Comparison of ENCODE assay signal across 10 cellular contexts in genomic region chr17:82259972-82260961, GRCh38. TPM values are rescaled to one million over a fixed set of nuclear protein-coding genes. Genes with fewer than 3 reads are reported as not detected.
DNase-seq lines count a peak whose midpoint lies in the region; ATAC-seq, FAIRE-seq and TF ChIP-seq lines count a peak whose summit lies in the region.
"Not testable (repeated sequence)": the region's sequence is repeated elsewhere in the genome, so short reads cannot be mapped to it uniquely, and the experiment has no call there.
"Had no signal": no experiment of that assay in that cellular context is flagged by ENCODE, and none has a peak within 500 bp of the region (broad histone marks: within the 10 kb centered on the region; RNA-seq: fewer than 3 reads in every experiment).

No MANE protein-coding gene starts in this region.

- not testable (repeated sequence) for H3K4me3 Mint-ChIP-seq in H9; activated CD4-positive, alpha-beta T cell treated with anti-CD3 and anti-CD28 coated beads for 36 hours; activated T-helper 17 cell treated with anti-CD3 and anti-CD28 coated beads, Interleukin-2, amount 50 U/mL, for 72 hours; immature natural killer cell; stimulated activated naive CD8-positive, alpha-beta T cell treated with anti-CD3 and anti-CD28 coated beads, Interleukin-15, Interleukin-2, amounts not matched to agents 100 ng/mL and 50 ng/mL, for 24 hours

- H4K8ac ChIP-seq in H9 (replicated peaks; ENCODE audit: insufficient read length, low read depth, low read length), result peak overlapping the region; percentile 79

- H3K14ac ChIP-seq in H9 (ENCODE audit: insufficient read depth, low read length), result not testable (repeated sequence)

- H4K20me1 ChIP-seq in H9 (ENCODE audit: control insufficient read depth, insufficient read depth, insufficient read length); K562 (replicated peaks; ENCODE audit: control insufficient read depth, insufficient read depth, low read length): not testable (repeated sequence)
- H4K20me1 ChIP-seq in neural cell (ENCODE audit: insufficient read depth), result peaks cover 10% of the 10 kb centered on the region

- not testable (repeated sequence) for H2BK5ac ChIP-seq in H9 (ENCODE audit: insufficient read length, low read length)

- not testable (repeated sequence) for H2BK12ac ChIP-seq in H9 (ENCODE audit: insufficient read length, low read depth, low read length)

- H2AK5ac ChIP-seq in H9 (ENCODE audit: insufficient read length, low read length), result not testable (repeated sequence)

- TF ChIP-seq POLR2A in K562 (conservative IDR thresholded peaks at IDR 0.05), result peak; percentile 57

- not testable (repeated sequence) for H3K79me1 ChIP-seq in H9 (ENCODE audit: insufficient read depth, low read depth, low read length, poor library complexity, severe bottlenecking)

- not testable (repeated sequence) for H3K9me3 ChIP-seq in H9 (ENCODE audit: control insufficient read depth, low read depth, low read length); K562 (replicated peaks; ENCODE audit: control insufficient read depth, insufficient read depth, low read depth, low read length); neural cell (ENCODE audit: low read length)

- TF ChIP-seq EP300 in K562 (IDR thresholded peaks at IDR 0.05; ENCODE audit: low read length), result not testable (repeated sequence)
- TF ChIP-seq EP300 in neural cell (conservative IDR thresholded peaks at IDR 0.05; ENCODE audit: poor library complexity, severe bottlenecking), result peak; percentile 60

- not testable (repeated sequence) for TF ChIP-seq RAD21 in K562 (CRISPR knock-in tag; conservative IDR thresholded peaks at IDR 0.05 in 1 of 2, IDR thresholded peaks at IDR 0.05 in 1 of 2); neural cell (conservative IDR thresholded peaks at IDR 0.05)

- H3K9me3 Mint-ChIP-seq in H9; activated CD4-positive, alpha-beta T cell treated with anti-CD3 and anti-CD28 coated beads for 36 hours (ENCODE audit: low read depth); activated T-helper 17 cell treated with anti-CD3 and anti-CD28 coated beads, Interleukin-2, amount 50 U/mL, for 72 hours; immature natural killer cell; stimulated activated naive CD8-positive, alpha-beta T cell treated with anti-CD3 and anti-CD28 coated beads, Interleukin-15, Interleukin-2, amounts not matched to agents 100 ng/mL and 50 ng/mL, for 24 hours: not testable (repeated sequence)

- WGBS in H9 (ENCODE audit: extremely low coverage, insufficient read length, low lambda C conversion rate), result no CpG with 5 or more reads among the region's 8 CpGs
- WGBS in K562 (ENCODE audit: insufficient coverage, low coverage, missing lambda C conversion rate), result 90% methylated on average over 8 of the region's 8 CpGs

- in situ Hi-C loops in K562 (cut with MboI), result not testable (repeated sequence)

- H3K79me2 ChIP-seq in H9 (ENCODE audit: insufficient read depth, low read length), result not testable (repeated sequence)
- peaks cover 91% of the 10 kb centered on the region for H3K79me2 ChIP-seq in K562 (ENCODE audit: control insufficient read depth, insufficient read depth, low read length)
- peaks cover 27% of the 10 kb centered on the region for H3K79me2 ChIP-seq in neural cell (replicated peaks; ENCODE audit: insufficient read depth, low read length)

- FAIRE-seq in K562 (lab: Jason Lieb, UNC), result not testable (repeated sequence)

- not testable (repeated sequence) for H2BK120ac ChIP-seq in H9 (ENCODE audit: low read depth, low read length, poor library complexity, severe bottlenecking)

- H3K9me2 ChIP-seq in neural cell (ENCODE audit: insufficient read depth, low read length), result not testable (repeated sequence)

- not testable (repeated sequence) for H3K27ac Mint-ChIP-seq in H9
- H3K27ac Mint-ChIP-seq in activated CD4-positive, alpha-beta T cell treated with anti-CD3 and anti-CD28 coated beads for 36 hours, result peak overlapping the region; percentile 66
- peak overlapping the region; percentile 40 for H3K27ac Mint-ChIP-seq in activated T-helper 17 cell treated with anti-CD3 and anti-CD28 coated beads, Interleukin-2, amount 50 U/mL, for 72 hours
- peak overlapping the region; percentile 50 to 99 (median 90) for H3K27ac Mint-ChIP-seq in immature natural killer cell
- H3K27ac Mint-ChIP-seq in stimulated activated naive CD8-positive, alpha-beta T cell treated with anti-CD3 and anti-CD28 coated beads, Interleukin-15, Interleukin-2, amounts not matched to agents 100 ng/mL and 50 ng/mL, for 24 hours, result peak overlapping the region; percentile 47

- not testable (repeated sequence) for H3K23me2 ChIP-seq in H9 (ENCODE audit: insufficient read length, low read depth, low read length, poor library complexity, severe bottlenecking)

- not testable (repeated sequence) for ATAC-seq in activated CD4-positive, alpha-beta T cell treated with anti-CD3 and anti-CD28 coated beads for 36 hours; activated T-helper 17 cell treated with anti-CD3 and anti-CD28 coated beads, Interleukin-2, amount 50 U/mL, for 72 hours (replicated peaks); K562

- H3K23ac ChIP-seq in H9 (ENCODE audit: insufficient read length, low read depth, low read length), result not testable (repeated sequence)

- not testable (repeated sequence) for TF ChIP-seq CTCF in H9 (conservative IDR thresholded peaks at IDR 0.05); K562 (IDR thresholded peaks at IDR 0.05 in 2 of 3, conservative IDR thresholded peaks at IDR 0.05 in 1 of 3; ENCODE audit: insufficient read depth in 2 of 3, low read depth in 1 of 3, low read length in 3 of 3); neural cell (IDR thresholded peaks at IDR 0.05; ENCODE audit: poor library complexity, severe bottlenecking)

- not testable (repeated sequence) for H3F3A ChIP-seq in neural cell (ENCODE audit: insufficient read depth, low read length, poor library complexity, severe bottlenecking)

- not testable (repeated sequence) for H3K4me2 ChIP-seq in H9 (ENCODE audit: insufficient read depth, insufficient read length, low read length); K562 (ENCODE audit: insufficient read depth, low read length); neural cell (ENCODE audit: low read length)

- H4K91ac ChIP-seq in H9 (ENCODE audit: insufficient read length, low read depth, low read length), result not testable (repeated sequence)

- intact Hi-C loops in activated CD4-positive, alpha-beta T cell treated with anti-CD3 and anti-CD28 coated beads for 36 hours (cut with DNase I, micrococcal nuclease); K562 (cut with micrococcal nuclease): not testable (repeated sequence)

- H3K4me3 ChIP-seq in K562; neural cell (ENCODE audit: low read length): not testable (repeated sequence)

- H3K27me3 Mint-ChIP-seq in H9 (ENCODE audit: low read depth); activated CD4-positive, alpha-beta T cell treated with anti-CD3 and anti-CD28 coated beads for 36 hours; activated T-helper 17 cell treated with anti-CD3 and anti-CD28 coated beads, Interleukin-2, amount 50 U/mL, for 72 hours; stimulated activated naive CD8-positive, alpha-beta T cell treated with anti-CD3 and anti-CD28 coated beads, Interleukin-15, Interleukin-2, amounts not matched to agents 100 ng/mL and 50 ng/mL, for 24 hours: not testable (repeated sequence)
- H3K27me3 Mint-ChIP-seq in immature natural killer cell (ENCODE audit: low read depth in 3 of 3), result peaks cover 9 to 33% (median 30%) of the 10 kb centered on the region in 3 donors

- not testable (repeated sequence) for H3K9me1 ChIP-seq in K562 (ENCODE audit: control insufficient read depth, insufficient read depth, low read length)

- H3K36me3 ChIP-seq in K562 (ENCODE audit: control insufficient read depth, insufficient read depth, low read length), result peaks cover 99% of the 10 kb centered on the region
- not testable (repeated sequence) for H3K36me3 ChIP-seq in neural cell (ENCODE audit: insufficient read depth, low read length)

- H2AFZ ChIP-seq in H9 (ENCODE audit: low read length); K562 (ENCODE audit: low read depth, low read length); neural cell (ENCODE audit: low read depth, low read length): not testable (repeated sequence)

- H3K4ac ChIP-seq in H9 (ENCODE audit: low read depth, low read length), result not testable (repeated sequence)

- not testable (repeated sequence) for H3K9ac ChIP-seq in H9 (ENCODE audit: extremely low read depth, insufficient read length, low read length); K562 (ENCODE audit: insufficient read depth in 1 of 2, low read depth in 2 of 2, low read length in 2 of 2); neural cell (ENCODE audit: low read length)

- POLR2A ChIA-PET in activated CD4-positive, alpha-beta T cell treated with anti-CD3 and anti-CD28 coated beads for 36 hours (lab: Charles Lee), result not testable (repeated sequence)
- POLR2A ChIA-PET in K562 (lab: Yijun Ruan, JAX), result interaction anchor here (0.6 to 0.9 kb wide), 3 partner anchors 8 to 296 kb away, joined by 3 read pairs; no protein-coding TSS in a partner anchor

- not testable (repeated sequence) for H2BK15ac ChIP-seq in H9 (ENCODE audit: low read depth, low read length)

- not testable (repeated sequence) for DNase-seq in H9; activated CD4-positive, alpha-beta T cell treated with anti-CD3 and anti-CD28 coated beads for 36 hours; K562 (ENCODE audit: extremely low read depth in 1 of 4, low spot score in 3 of 4); immature natural killer cell

- H2BK20ac ChIP-seq in H9 (ENCODE audit: low read depth, low read length, poor library complexity, severe bottlenecking), result not testable (repeated sequence)

- not testable (repeated sequence) for H3K27ac ChIP-seq in H9 (ENCODE audit: insufficient read length, low read depth, low read length); K562 (ENCODE audit: extremely low read depth, low read depth, low read length); neural cell (ENCODE audit: low read length)

- not testable (repeated sequence) for BruUV-seq in K562 (replicated peaks; lab: Mats Ljungman, UMichigan)

- not testable (repeated sequence) for H3K4me1 Mint-ChIP-seq in H9
- H3K4me1 Mint-ChIP-seq in activated CD4-positive, alpha-beta T cell treated with anti-CD3 and anti-CD28 coated beads for 36 hours, result peaks cover 28% of the 10 kb centered on the region
- H3K4me1 Mint-ChIP-seq in activated T-helper 17 cell treated with anti-CD3 and anti-CD28 coated beads, Interleukin-2, amount 50 U/mL, for 72 hours, result peaks cover 16% of the 10 kb centered on the region
- peaks cover 60 to 75% of the 10 kb centered on the region in 2 donors for H3K4me1 Mint-ChIP-seq in immature natural killer cell
- H3K4me1 Mint-ChIP-seq in stimulated activated naive CD8-positive, alpha-beta T cell treated with anti-CD3 and anti-CD28 coated beads, Interleukin-15, Interleukin-2, amounts not matched to agents 100 ng/mL and 50 ng/mL, for 24 hours (ENCODE audit: low read depth), result peaks cover 24% of the 10 kb centered on the region

- H4K5ac ChIP-seq in H9 (ENCODE audit: insufficient read length, low read depth, low read length), result not testable (repeated sequence)

- H3T11ph ChIP-seq in H9 (ENCODE audit: low read length), result not testable (repeated sequence)

- H3K27me3 ChIP-seq in H9 (ENCODE audit: insufficient read depth, low read length); K562 (ENCODE audit: control insufficient read depth in 2 of 2, insufficient read depth in 2 of 2, low read length in 2 of 2); neural cell (ENCODE audit: insufficient read depth, low read depth, low read length): not testable (repeated sequence)

- not testable (repeated sequence) for H3K56ac ChIP-seq in H9 (ENCODE audit: insufficient read length, low read depth, low read length)

- not testable (repeated sequence) for H3K18ac ChIP-seq in H9 (ENCODE audit: insufficient read length, low read depth, low read length)

- CTCF ChIA-PET in activated CD4-positive, alpha-beta T cell treated with anti-CD3 and anti-CD28 coated beads for 36 hours (lab: Charles Lee), result interaction anchor here (0.6 kb wide), 1 partner anchor 208 kb away, joined by 4 read pairs; no protein-coding TSS in a partner anchor
- CTCF ChIA-PET in K562 (lab: Yijun Ruan, JAX; ENCODE audit: low intra/inter-chr PET ratio), result not testable (repeated sequence)

- H3K4me1 ChIP-seq in H9 (ENCODE audit: insufficient read depth, low read length); K562 (replicated peaks in 1 of 2; ENCODE audit: control insufficient read depth in 2 of 2, insufficient read depth in 2 of 2, low read length in 2 of 2): not testable (repeated sequence)

- peaks cover 86 to 96% (median 95%) of the 10 kb centered on the region in 3 experiments for H3K36me3 Mint-ChIP-seq in H9 (ENCODE audit: insufficient read depth in 1 of 3, low read depth in 3 of 3)
- H3K36me3 Mint-ChIP-seq in activated CD4-positive, alpha-beta T cell treated with anti-CD3 and anti-CD28 coated beads for 36 hours (ENCODE audit: low read depth), result peaks cover 80% of the 10 kb centered on the region
- peaks cover 100% of the 10 kb centered on the region for H3K36me3 Mint-ChIP-seq in activated T-helper 17 cell treated with anti-CD3 and anti-CD28 coated beads, Interleukin-2, amount 50 U/mL, for 72 hours (ENCODE audit: low read depth)
- H3K36me3 Mint-ChIP-seq in immature natural killer cell, result peaks cover 21 to 60% (median 48%) of the 10 kb centered on the region in 3 donors
- H3K36me3 Mint-ChIP-seq in stimulated activated naive CD8-positive, alpha-beta T cell treated with anti-CD3 and anti-CD28 coated beads, Interleukin-15, Interleukin-2, amounts not matched to agents 100 ng/mL and 50 ng/mL, for 24 hours (ENCODE audit: low read depth), result peaks cover 86% of the 10 kb centered on the region

RNA-seq across cellular contexts. Expression of gene CSNK1D, which starts 13.2 kb away (rescaled TPM):
- total RNA-seq in H9 (2021) (137 and 144 TPM in 2 replicates), K562 (2014; rRNA removed) (26.1 and 39.0 TPM in 2 replicates), K562 (2014; rRNA removed; fragmentation: Illumina TruSeq; extraction: Trizol) (35.9 and 41.3 TPM in 2 replicates), K562 (2015; rRNA removed; fragmentation: Illumina TruSeq; extraction: Trizol) (35.7 and 36.6 TPM in 2 replicates), K562 (2021) (95.3 and 114 TPM in 2 replicates)
- total RNA-seq in activated CD4-positive, alpha-beta T cell treated with anti-CD3 and anti-CD28 coated beads for 36 hours, result 100 to 1,000 TPM; 118 to 182 TPM
- 100 to 1,000 TPM; 140 to 142 TPM for total RNA-seq in activated T-helper 17 cell treated with anti-CD3 and anti-CD28 coated beads, Interleukin-2, amount 50 U/mL, for 72 hours
- total RNA-seq in K562 (2011; cell fraction: chromatin; rRNA removed; ENCODE audit: low replicate concordance), result 268 and 441 TPM in 2 replicates
- 196 and 213 TPM in 2 replicates for total RNA-seq in K562 (2011; cell fraction: nucleolus; rRNA removed)
- 179 and 187 TPM in 2 replicates for total RNA-seq in K562 (2011; cell fraction: nucleoplasm; rRNA removed)
- polyA plus RNA-seq in K562 (2011; rRNA removed) (82.8 and 96.8 TPM in 2 replicates), K562 (2014; fragmentation: Illumina TruSeq; extraction: Trizol) (123 and 133 TPM in 2 replicates), K562 (2014; fragmentation: Nextera tagmentation; extraction: Ambion mirVana) (1 to 10 TPM; 6.5 to 7.4 TPM), K562 (2014; rRNA removed) (81.0 and 90.3 TPM in 2 replicates), immature natural killer cell (100 to 1,000 TPM in 1 of 3 donors, 10 to 100 TPM in 2; 48.9 to 130 (median 55.9) TPM), neural cell (29.9 and 41.6 TPM in 2 replicates)
- polyA plus RNA-seq in K562 (2011; cell fraction: cytosol; rRNA removed), result 51.5 and 60.4 TPM in 2 replicates
- 306 and 488 TPM in 2 replicates for polyA plus RNA-seq in K562 (2011; cell fraction: nucleus; rRNA removed)
- 102 and 106 TPM in 2 replicates for polyA plus RNA-seq in K562 (2012)
- 56.2 and 74.7 TPM in 2 replicates for polyA minus RNA-seq in K562 (2011; rRNA and poly(A)+ RNA removed)
- 45.7 and 51.3 TPM in 2 replicates for polyA minus RNA-seq in K562 (2011; cell fraction: cytosol; rRNA and poly(A)+ RNA removed)
- polyA minus RNA-seq in K562 (2011; cell fraction: nucleus; rRNA and poly(A)+ RNA removed), result 71.1 and 74.9 TPM in 2 replicates
- polyA minus RNA-seq in neural cell, result 56.5 and 63.9 TPM in 2 replicates

RNA-seq across cellular contexts. Expression of gene SLC16A3, which starts 31.4 kb away (rescaled TPM):
- total RNA-seq in H9 (2021), result 26.0 and 28.4 TPM in 2 replicates
- 100 to 1,000 TPM in 1 of 2 experiments, 10 to 100 TPM in 1; 93.2 to 157 TPM for total RNA-seq in activated CD4-positive, alpha-beta T cell treated with anti-CD3 and anti-CD28 coated beads for 36 hours
- 100 to 1,000 TPM; 167 to 309 TPM for total RNA-seq in activated T-helper 17 cell treated with anti-CD3 and anti-CD28 coated beads, Interleukin-2, amount 50 U/mL, for 72 hours
- 2.9 and 6.6 TPM in 2 replicates for total RNA-seq in K562 (2011; cell fraction: chromatin; rRNA removed; ENCODE audit: low replicate concordance)
- 10.0 and 10.5 TPM in 2 replicates for total RNA-seq in K562 (2011; cell fraction: nucleolus; rRNA removed)
- total RNA-seq in K562 (2011; cell fraction: nucleoplasm; rRNA removed), result 4.4 and 5.7 TPM in 2 replicates
- total RNA-seq in K562 (2014; rRNA removed), result 1.8 and 2.5 TPM in 2 replicates
- total RNA-seq in K562 (2014; rRNA removed; fragmentation: Illumina TruSeq; extraction: Trizol), result 0.11 and 0.13 TPM in 2 replicates
- 1.0 and 1.2 TPM in 2 replicates for total RNA-seq in K562 (2015; rRNA removed; fragmentation: Illumina TruSeq; extraction: Trizol)
- 2.9 and 5.4 TPM in 2 replicates for total RNA-seq in K562 (2021)
- 3.7 and 8.3 TPM in 2 replicates for polyA plus RNA-seq in K562 (2011; rRNA removed)
- polyA plus RNA-seq in K562 (2011; cell fraction: cytosol; rRNA removed), result 9.7 and 12.8 TPM in 2 replicates
- polyA plus RNA-seq in K562 (2011; cell fraction: nucleus; rRNA removed), result 9.1 and 10.2 TPM in 2 replicates
- polyA plus RNA-seq in K562 (2012), result 4.9 and 9.3 TPM in 2 replicates
- 0.58 and 0.78 TPM in 2 replicates for polyA plus RNA-seq in K562 (2014; fragmentation: Illumina TruSeq; extraction: Trizol)
- not detected for polyA plus RNA-seq in K562 (2014; fragmentation: Nextera tagmentation; extraction: Ambion mirVana)
- 0.81 and 1.9 TPM in 2 replicates for polyA plus RNA-seq in K562 (2014; rRNA removed)
- polyA minus RNA-seq in K562 (2011; rRNA and poly(A)+ RNA removed), result 2.9 and 3.7 TPM in 2 replicates
- 7.0 and 15.5 TPM in 2 replicates for polyA minus RNA-seq in K562 (2011; cell fraction: cytosol; rRNA and poly(A)+ RNA removed)
- 4.8 and 6.9 TPM in 2 replicates for polyA minus RNA-seq in K562 (2011; cell fraction: nucleus; rRNA and poly(A)+ RNA removed)
- polyA plus RNA-seq in immature natural killer cell, result 10 to 100 TPM in 1 of 3 donors, 1 to 10 TPM in 2; 5.8 to 12.2 (median 6.8) TPM
- polyA plus RNA-seq in neural cell, result 0.56 and 0.98 TPM in 2 replicates
- polyA minus RNA-seq in neural cell, result 0.23 and 0.49 TPM in 2 replicates

RNA-seq across cellular contexts. Expression of gene CCDC57, which starts 47.6 kb away (rescaled TPM):
- total RNA-seq in H9 (2021) (11.0 and 14.6 TPM in 2 replicates), K562 (2014; rRNA removed) (13.6 and 19.0 TPM in 2 replicates), K562 (2014; rRNA removed; fragmentation: Illumina TruSeq; extraction: Trizol) (10.7 TPM in 2 replicates), K562 (2015; rRNA removed; fragmentation: Illumina TruSeq; extraction: Trizol) (17.1 and 18.1 TPM in 2 replicates), K562 (2021) (33.8 and 36.0 TPM in 2 replicates)
- total RNA-seq in activated CD4-positive, alpha-beta T cell treated with anti-CD3 and anti-CD28 coated beads for 36 hours, result 10 to 100 TPM; 41.6 to 43.8 TPM
- total RNA-seq in activated T-helper 17 cell treated with anti-CD3 and anti-CD28 coated beads, Interleukin-2, amount 50 U/mL, for 72 hours, result 10 to 100 TPM; 36.9 to 37.7 TPM
- total RNA-seq in K562 (2011; cell fraction: chromatin; rRNA removed; ENCODE audit: low replicate concordance), result 238 and 466 TPM in 2 replicates
- 176 and 211 TPM in 2 replicates for total RNA-seq in K562 (2011; cell fraction: nucleolus; rRNA removed)
- total RNA-seq in K562 (2011; cell fraction: nucleoplasm; rRNA removed), result 135 and 163 TPM in 2 replicates
- polyA plus RNA-seq in K562 (2011; rRNA removed) (26.3 and 31.1 TPM in 2 replicates), K562 (2014; fragmentation: Illumina TruSeq; extraction: Trizol) (12.9 and 19.9 TPM in 2 replicates), K562 (2014; fragmentation: Nextera tagmentation; extraction: Ambion mirVana) (1 to 10 TPM in 1 of 2 experiments, under 1 TPM in 1; 0.83 to 1.1 TPM), K562 (2014; rRNA removed) (34.8 and 36.2 TPM in 2 replicates), immature natural killer cell (10 to 100 TPM; 27.7 to 65.8 (median 28.8) TPM), neural cell (70.9 and 78.6 TPM in 2 replicates)
- 15.4 and 18.8 TPM in 2 replicates for polyA plus RNA-seq in K562 (2011; cell fraction: cytosol; rRNA removed)
- 146 and 224 TPM in 2 replicates for polyA plus RNA-seq in K562 (2011; cell fraction: nucleus; rRNA removed)
- polyA plus RNA-seq in K562 (2012), result 20.1 and 38.4 TPM in 2 replicates
- polyA minus RNA-seq in K562 (2011; rRNA and poly(A)+ RNA removed), result 15.9 and 16.8 TPM in 2 replicates
- 12.2 and 13.1 TPM in 2 replicates for polyA minus RNA-seq in K562 (2011; cell fraction: cytosol; rRNA and poly(A)+ RNA removed)
- polyA minus RNA-seq in K562 (2011; cell fraction: nucleus; rRNA and poly(A)+ RNA removed), result 47.4 and 49.1 TPM in 2 replicates
- 45.3 and 45.5 TPM in 2 replicates for polyA minus RNA-seq in neural cell

RNA-seq across cellular contexts. Expression of gene CD7, which starts 57.1 kb away (rescaled TPM):
- total RNA-seq in H9 (2021), result 0.22 and 0.35 TPM in 2 replicates
- 100 to 1,000 TPM; 614 to 725 TPM for total RNA-seq in activated CD4-positive, alpha-beta T cell treated with anti-CD3 and anti-CD28 coated beads for 36 hours
- 100 to 1,000 TPM; 193 to 378 TPM for total RNA-seq in activated T-helper 17 cell treated with anti-CD3 and anti-CD28 coated beads, Interleukin-2, amount 50 U/mL, for 72 hours
- 0.44 TPM in 1 of 2 replicates, not detected in the other for total RNA-seq in K562 (2011; cell fraction: chromatin; rRNA removed; ENCODE audit: low replicate concordance)
- total RNA-seq in K562 (2011; cell fraction: nucleolus; rRNA removed), result 0.66 and 0.83 TPM in 2 replicates
- 0.69 TPM in 1 of 2 replicates, not detected in the other for total RNA-seq in K562 (2011; cell fraction: nucleoplasm; rRNA removed)
- total RNA-seq in K562 (2014; rRNA removed), result not detected in 2 replicates
- total RNA-seq in K562 (2014; rRNA removed; fragmentation: Illumina TruSeq; extraction: Trizol), result not detected in 2 replicates
- not detected in 2 replicates for total RNA-seq in K562 (2015; rRNA removed; fragmentation: Illumina TruSeq; extraction: Trizol)
- total RNA-seq in K562 (2021), result 0.18 and 0.35 TPM in 2 replicates
- 0.21 and 0.85 TPM in 2 replicates for polyA plus RNA-seq in K562 (2011; rRNA removed)
- 0.34 and 1.3 TPM in 2 replicates for polyA plus RNA-seq in K562 (2011; cell fraction: cytosol; rRNA removed)
- 0.88 and 1.2 TPM in 2 replicates for polyA plus RNA-seq in K562 (2011; cell fraction: nucleus; rRNA removed)
- 0.16 and 0.19 TPM in 2 replicates for polyA plus RNA-seq in K562 (2012)
- not detected in 2 replicates for polyA plus RNA-seq in K562 (2014; fragmentation: Illumina TruSeq; extraction: Trizol)
- not detected for polyA plus RNA-seq in K562 (2014; fragmentation: Nextera tagmentation; extraction: Ambion mirVana)
- not detected in 2 replicates for polyA plus RNA-seq in K562 (2014; rRNA removed)
- not detected in 2 replicates for polyA minus RNA-seq in K562 (2011; rRNA and poly(A)+ RNA removed)
- polyA minus RNA-seq in K562 (2011; cell fraction: cytosol; rRNA and poly(A)+ RNA removed), result 1.0 TPM in 1 of 2 replicates, not detected in the other
- polyA minus RNA-seq in K562 (2011; cell fraction: nucleus; rRNA and poly(A)+ RNA removed), result 0.27 TPM in 1 of 2 replicates, not detected in the other
- polyA plus RNA-seq in immature natural killer cell, result 100 to 1,000 TPM; 278 to 589 (median 370) TPM
- polyA plus RNA-seq in neural cell, result not detected in 2 replicates
- not detected in 2 replicates for polyA minus RNA-seq in neural cell
- total RNA-seq: Daoy, HT1080, M059J had no signal
